ENCODE assay signal across 1 cellular context in genomic region chr1:2548068-2548589, GRCh38.
TF ChIP-seq lines count a peak whose summit lies in the region.

No MANE protein-coding gene starts in this region.

TF ChIP-seq in GM23338, 12 proteins besides CTCF, POLR2A, EP300 and RAD21 (continued from another document):
- TF ChIP-seq REST (IDR thresholded peaks at IDR 0.05; ENCODE audit: unreplicated experiment) (no peak), POLR2AphosphoS5 (IDR thresholded peaks at IDR 0.05; ENCODE audit: low read depth) (no peak), EZH2phosphoT487 (IDR thresholded peaks at IDR 0.05; ENCODE audit: unreplicated experiment) (no peak), ZNF114 (CRISPR knock-in tag; IDR thresholded peaks at IDR 0.05) (no peak), ZNF331 (CRISPR knock-in tag; IDR thresholded peaks at IDR 0.05; ENCODE audit: low read depth) (no peak)
- TF ChIP-seq, protein P1, sequence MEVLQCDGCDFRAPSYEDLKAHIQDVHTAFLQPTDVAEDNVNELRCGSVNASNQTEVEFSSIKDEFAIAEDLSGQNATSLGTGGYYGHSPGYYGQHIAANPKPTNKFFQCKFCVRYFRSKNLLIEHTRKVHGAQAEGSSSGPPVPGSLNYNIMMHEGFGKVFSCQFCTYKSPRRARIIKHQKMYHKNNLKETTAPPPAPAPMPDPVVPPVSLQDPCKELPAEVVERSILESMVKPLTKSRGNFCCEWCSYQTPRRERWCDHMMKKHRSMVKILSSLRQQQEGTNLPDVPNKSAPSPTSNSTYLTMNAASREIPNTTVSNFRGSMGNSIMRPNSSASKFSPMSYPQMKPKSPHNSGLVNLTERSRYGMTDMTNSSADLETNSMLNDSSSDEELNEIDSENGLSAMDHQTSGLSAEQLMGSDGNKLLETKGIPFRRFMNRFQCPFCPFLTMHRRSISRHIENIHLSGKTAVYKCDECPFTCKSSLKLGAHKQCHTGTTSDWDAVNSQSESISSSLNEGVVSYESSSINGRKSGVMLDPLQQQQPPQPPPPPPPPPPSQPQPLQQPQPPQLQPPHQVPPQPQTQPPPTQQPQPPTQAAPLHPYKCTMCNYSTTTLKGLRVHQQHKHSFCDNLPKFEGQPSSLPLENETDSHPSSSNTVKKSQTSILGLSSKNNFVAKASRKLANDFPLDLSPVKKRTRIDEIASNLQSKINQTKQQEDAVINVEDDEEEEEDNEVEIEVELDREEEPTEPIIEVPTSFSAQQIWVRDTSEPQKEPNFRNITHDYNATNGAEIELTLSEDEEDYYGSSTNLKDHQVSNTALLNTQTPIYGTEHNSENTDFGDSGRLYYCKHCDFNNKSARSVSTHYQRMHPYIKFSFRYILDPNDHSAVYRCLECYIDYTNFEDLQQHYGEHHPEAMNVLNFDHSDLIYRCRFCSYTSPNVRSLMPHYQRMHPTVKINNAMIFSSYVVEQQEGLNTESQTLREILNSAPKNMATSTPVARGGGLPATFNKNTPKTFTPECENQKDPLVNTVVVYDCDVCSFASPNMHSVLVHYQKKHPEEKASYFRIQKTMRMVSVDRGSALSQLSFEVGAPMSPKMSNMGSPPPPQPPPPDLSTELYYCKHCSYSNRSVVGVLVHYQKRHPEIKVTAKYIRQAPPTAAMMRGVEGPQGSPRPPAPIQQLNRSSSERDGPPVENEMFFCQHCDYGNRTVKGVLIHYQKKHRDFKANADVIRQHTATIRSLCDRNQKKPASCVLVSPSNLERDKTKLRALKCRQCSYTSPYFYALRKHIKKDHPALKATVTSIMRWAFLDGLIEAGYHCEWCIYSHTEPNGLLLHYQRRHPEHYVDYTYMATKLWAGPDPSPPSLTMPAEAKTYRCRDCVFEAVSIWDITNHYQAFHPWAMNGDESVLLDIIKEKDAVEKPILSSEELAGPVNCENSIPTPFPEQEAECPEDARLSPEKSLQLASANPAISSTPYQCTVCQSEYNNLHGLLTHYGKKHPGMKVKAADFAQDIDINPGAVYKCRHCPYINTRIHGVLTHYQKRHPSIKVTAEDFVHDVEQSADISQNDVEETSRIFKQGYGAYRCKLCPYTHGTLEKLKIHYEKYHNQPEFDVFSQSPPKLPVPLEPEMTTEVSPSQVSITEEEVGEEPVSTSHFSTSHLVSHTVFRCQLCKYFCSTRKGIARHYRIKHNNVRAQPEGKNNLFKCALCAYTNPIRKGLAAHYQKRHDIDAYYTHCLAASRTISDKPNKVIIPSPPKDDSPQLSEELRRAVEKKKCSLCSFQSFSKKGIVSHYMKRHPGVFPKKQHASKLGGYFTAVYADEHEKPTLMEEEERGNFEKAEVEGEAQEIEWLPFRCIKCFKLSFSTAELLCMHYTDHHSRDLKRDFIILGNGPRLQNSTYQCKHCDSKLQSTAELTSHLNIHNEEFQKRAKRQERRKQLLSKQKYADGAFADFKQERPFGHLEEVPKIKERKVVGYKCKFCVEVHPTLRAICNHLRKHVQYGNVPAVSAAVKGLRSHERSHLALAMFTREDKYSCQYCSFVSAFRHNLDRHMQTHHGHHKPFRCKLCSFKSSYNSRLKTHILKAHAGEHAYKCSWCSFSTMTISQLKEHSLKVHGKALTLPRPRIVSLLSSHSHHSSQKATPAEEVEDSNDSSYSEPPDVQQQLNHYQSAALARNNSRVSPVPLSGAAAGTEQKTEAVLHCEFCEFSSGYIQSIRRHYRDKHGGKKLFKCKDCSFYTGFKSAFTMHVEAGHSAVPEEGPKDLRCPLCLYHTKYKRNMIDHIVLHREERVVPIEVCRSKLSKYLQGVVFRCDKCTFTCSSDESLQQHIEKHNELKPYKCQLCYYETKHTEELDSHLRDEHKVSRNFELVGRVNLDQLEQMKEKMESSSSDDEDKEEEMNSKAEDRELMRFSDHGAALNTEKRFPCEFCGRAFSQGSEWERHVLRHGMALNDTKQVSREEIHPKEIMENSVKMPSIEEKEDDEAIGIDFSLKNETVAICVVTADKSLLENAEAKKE (CRISPR knock-in tag; IDR thresholded peaks at IDR 0.05): no peak
TF ChIP-seq in GM23338: peak in this region for 0.
